ENCODE assay signal across 1 cellular context in genomic region chr15:91855684-91856553, GRCh38.
TF ChIP-seq lines count a peak whose summit lies in the region.

No MANE protein-coding gene starts in this region.

TF ChIP-seq in SK-N-SH treated with all-trans-retinoic acid at 6 μM for 48 hours, 23 proteins besides CTCF, POLR2A, EP300 and RAD21 (continued from another document):
- TF ChIP-seq, protein P1, sequence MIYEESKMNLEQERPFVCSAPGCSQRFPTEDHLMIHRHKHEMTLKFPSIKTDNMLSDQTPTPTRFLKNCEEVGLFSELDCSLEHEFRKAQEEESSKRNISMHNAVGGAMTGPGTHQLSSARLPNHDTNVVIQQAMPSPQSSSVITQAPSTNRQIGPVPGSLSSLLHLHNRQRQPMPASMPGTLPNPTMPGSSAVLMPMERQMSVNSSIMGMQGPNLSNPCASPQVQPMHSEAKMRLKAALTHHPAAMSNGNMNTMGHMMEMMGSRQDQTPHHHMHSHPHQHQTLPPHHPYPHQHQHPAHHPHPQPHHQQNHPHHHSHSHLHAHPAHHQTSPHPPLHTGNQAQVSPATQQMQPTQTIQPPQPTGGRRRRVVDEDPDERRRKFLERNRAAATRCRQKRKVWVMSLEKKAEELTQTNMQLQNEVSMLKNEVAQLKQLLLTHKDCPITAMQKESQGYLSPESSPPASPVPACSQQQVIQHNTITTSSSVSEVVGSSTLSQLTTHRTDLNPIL (CRISPR knock-in tag; IDR thresholded peaks at IDR 0.05; ENCODE audit: low read depth) = no peak
- TF ChIP-seq ZC3H10 (CRISPR knock-in tag; IDR thresholded peaks at IDR 0.05) (no peak), TOX (CRISPR knock-in tag; IDR thresholded peaks at IDR 0.05; ENCODE audit: borderline replicate concordance) (no peak), CSDC2 (CRISPR knock-in tag; IDR thresholded peaks at IDR 0.05) (no peak), ZFP30 (CRISPR knock-in tag; IDR thresholded peaks at IDR 0.05) (no peak), ZNF70 (CRISPR knock-in tag; IDR thresholded peaks at IDR 0.05) (no peak), ARNTL (CRISPR knock-in tag; IDR thresholded peaks at IDR 0.05; ENCODE audit: borderline replicate concordance, low read depth) (no peak), ISL1 (CRISPR knock-in tag; IDR thresholded peaks at IDR 0.05) (no peak), TCF4 (CRISPR knock-in tag; IDR thresholded peaks at IDR 0.05; ENCODE audit: borderline replicate concordance) (no peak), ZFP3 (CRISPR knock-in tag; IDR thresholded peaks at IDR 0.05) (no peak), GLIS3 (CRISPR knock-in tag; IDR thresholded peaks at IDR 0.05) (no peak), ZNF565 (CRISPR knock-in tag; conservative IDR thresholded peaks at IDR 0.05; ENCODE audit: low read depth) (no peak), PATZ1 (CRISPR knock-in tag; IDR thresholded peaks at IDR 0.05; ENCODE audit: borderline replicate concordance) (no peak)
TF ChIP-seq in SK-N-SH treated with all-trans-retinoic acid at 6 μM for 48 hours: peak in this region for 0.
